ENCODE assay signal across 7 cellular contexts in genomic region chr11:89960841-89961240, GRCh38. TPM values are rescaled to one million over a fixed set of nuclear protein-coding genes. Genes with fewer than 3 reads are reported as not detected.
"Had no signal": no experiment of that assay in that cellular context is flagged by ENCODE, and none has a peak within 500 bp of the region (broad histone marks: within the 10 kb centered on the region; RNA-seq: fewer than 3 reads in every experiment).

No MANE protein-coding gene starts in this region.

RNA-seq across cellular contexts. Expression of gene TRIM64, which starts 5.0 kb away (rescaled TPM):
- total RNA-seq: GM23248, H4, H7, HepG2, HFFc6, HT1080 had no signal
- polyA plus RNA-seq: GM23248, HepG2, IgD-negative memory B cell had no signal

RNA-seq across cellular contexts. Expression of gene TRIM49D2, which starts 37.0 kb away (rescaled TPM):
- total RNA-seq: GM23248, H4, H7, HepG2, HFFc6, HT1080 had no signal
- polyA plus RNA-seq: GM23248, HepG2, IgD-negative memory B cell had no signal

RNA-seq across cellular contexts. Expression of gene TRIM49D1, which starts 38.8 kb away (rescaled TPM):
- total RNA-seq: GM23248, H4, H7, HepG2, HFFc6, HT1080 had no signal
- polyA plus RNA-seq: GM23248, HepG2, IgD-negative memory B cell had no signal
